Comparison of ENCODE assay signal across 12 cellular contexts in genomic region chr1:42737257-42737656, GRCh38. TPM values are rescaled to one million over a fixed set of nuclear protein-coding genes. Genes with fewer than 3 reads are reported as not detected.
A peak's percentile ranks its signal among the peaks of the same experiment; 100 is the strongest.
DNase-seq lines count a peak whose midpoint lies in the region; ATAC-seq and TF ChIP-seq lines count a peak whose summit lies in the region.
"Had no signal": no experiment of that assay in that cellular context is flagged by ENCODE, and none has a peak within 500 bp of the region (broad histone marks: within the 10 kb centered on the region; RNA-seq: fewer than 3 reads in every experiment).

No MANE protein-coding gene starts in this region.

- no TSS peak for BruUV-seq in OCI-LY7 (replicated peaks; lab: Mats Ljungman, UMichigan)

- peak overlapping the region; percentile 41; the same call in 1 of the 2 replicates for H3K4me2 ChIP-seq in OCI-LY7 (ENCODE audit: low read length)
- H3K4me2 ChIP-seq: hepatocyte had no signal

- no peak for TF ChIP-seq POLR2A in gastroesophageal sphincter (IDR thresholded peaks at IDR 0.05)

- no peaks in the 10 kb centered on the region for H3K9me3 ChIP-seq in right atrium auricular region
- no peaks in the 10 kb centered on the region for H3K9me3 ChIP-seq in OCI-LY7 (ENCODE audit: low read length)
- H3K9me3 ChIP-seq in gastroesophageal sphincter, result no peaks in the 10 kb centered on the region
- no peaks in the 10 kb centered on the region for H3K9me3 ChIP-seq in upper lobe of right lung
- H3K9me3 ChIP-seq: sigmoid colon, thoracic aorta had no signal

- CTCF ChIA-PET in OCI-LY7 (lab: Charles Lee; ENCODE audit: unreplicated experiment), result no interaction called here

- H3K36me3 ChIP-seq in right atrium auricular region (no peaks in the 10 kb centered on the region), OCI-LY7 (ENCODE audit: insufficient read depth, low read length) (no peaks in the 10 kb centered on the region), gastroesophageal sphincter (no peaks in the 10 kb centered on the region), upper lobe of right lung (no peaks in the 10 kb centered on the region)
- H3K36me3 ChIP-seq: sigmoid colon, thoracic aorta had no signal

- H3K9me2 ChIP-seq in OCI-LY7 (ENCODE audit: insufficient read depth, low read length), result no peaks in the 10 kb centered on the region

- H3K9me3 Mint-ChIP-seq in activated T-cell treated with anti-CD3 and anti-CD28 coated beads, Interleukin-2, amount 50 U/mL, for 4 hours, result no peaks in the 10 kb centered on the region

- H3K4me3 ChIP-seq in right atrium auricular region, result no peak overlapping the region
- H3K4me3 ChIP-seq in OCI-LY7 (ENCODE audit: low read depth, low read length, poor library complexity, severe bottlenecking), result no peak overlapping the region
- no peak overlapping the region for H3K4me3 ChIP-seq in gastroesophageal sphincter
- H3K4me3 ChIP-seq in upper lobe of right lung, result no peak overlapping the region
- H3K4me3 ChIP-seq: hepatocyte, sigmoid colon, thoracic aorta had no signal

- H3K27ac ChIP-seq in right atrium auricular region (no peak overlapping the region), OCI-LY7 (ENCODE audit: low read depth, low read length, poor library complexity, severe bottlenecking) (peak overlapping the region; percentile 12), gastroesophageal sphincter (no peak overlapping the region), upper lobe of right lung (no peak overlapping the region)
- H3K27ac ChIP-seq: hepatocyte, sigmoid colon, thoracic aorta had no signal

- H4K20me1 ChIP-seq in OCI-LY7 (ENCODE audit: insufficient read depth, low read length), result no peaks in the 10 kb centered on the region

- WGBS in gastroesophageal sphincter (ENCODE audit: low coverage in 1 of 2), 2 donors, result 62 to 83% methylated on average over 2 to 3 of the region's 5 CpGs

- POLR2A ChIA-PET in OCI-LY7 (lab: Charles Lee), result no interaction called here

- H3K36me3 Mint-ChIP-seq in activated T-cell treated with anti-CD3 and anti-CD28 coated beads, Interleukin-2, amount 50 U/mL, for 4 hours (ENCODE audit: insufficient read depth), result no peaks in the 10 kb centered on the region

- TF ChIP-seq CTCF in right atrium auricular region (IDR thresholded peaks at IDR 0.05) (no peak), OCI-LY7 (conservative IDR thresholded peaks at IDR 0.05; ENCODE audit: low read length) (peak; percentile 39; the same call in 1 of the 2 replicates), gastroesophageal sphincter (IDR thresholded peaks at IDR 0.05) (no peak), upper lobe of right lung (IDR thresholded peaks at IDR 0.05) (peak; percentile 15), omental fat pad (IDR thresholded peaks at IDR 0.05) (no peak)

- TF ChIP-seq EP300 in gastroesophageal sphincter (IDR thresholded peaks at IDR 0.05), result no peak

- ATAC-seq in Right ventricle myocardium inferior (peak; percentile 37), gastroesophageal sphincter (peak; percentile 12), upper lobe of right lung (peak; percentile 43), omental fat pad (ENCODE audit: low FRiP score) (no peak)
- ATAC-seq in activated T-cell treated with anti-CD3 and anti-CD28 coated beads, Interleukin-2, amount 50 U/mL, for 4 hours, result no peak

- H3K27me3 ChIP-seq in right atrium auricular region (no peaks in the 10 kb centered on the region), gastroesophageal sphincter (peaks cover 7% of the 10 kb centered on the region), upper lobe of right lung (no peaks in the 10 kb centered on the region)
- H3K27me3 ChIP-seq: hepatocyte, sigmoid colon had no signal

- no peaks in the 10 kb centered on the region for H3K4me1 ChIP-seq in right atrium auricular region
- peaks cover 11% of the 10 kb centered on the region for H3K4me1 ChIP-seq in OCI-LY7 (ENCODE audit: insufficient read depth, low read length, poor library complexity, severe bottlenecking)
- H3K4me1 ChIP-seq in gastroesophageal sphincter, result no peaks in the 10 kb centered on the region
- H3K4me1 ChIP-seq in upper lobe of right lung, result no peaks in the 10 kb centered on the region
- H3K4me1 ChIP-seq: sigmoid colon had no signal

- H3K4me3 Mint-ChIP-seq in activated T-cell treated with anti-CD3 and anti-CD28 coated beads, Interleukin-2, amount 50 U/mL, for 4 hours, result no peak overlapping the region

- intact Hi-C loops in Right ventricle myocardium inferior (cut with DNase I) (no loop called here), OCI-LY7 (cut with micrococcal nuclease; ENCODE audit: unreplicated experiment) (no loop called here), upper lobe of right lung (cut with DNase I) (no loop called here)

- H3K27me3 Mint-ChIP-seq in activated T-cell treated with anti-CD3 and anti-CD28 coated beads, Interleukin-2, amount 50 U/mL, for 4 hours (ENCODE audit: low read depth), result no peaks in the 10 kb centered on the region

- no peaks in the 10 kb centered on the region for H3K79me2 ChIP-seq in OCI-LY7 (ENCODE audit: insufficient read depth, low read depth, low read length)
- H3K79me2 ChIP-seq: hepatocyte had no signal

- DNase-seq in Right ventricle myocardium inferior (ENCODE audit: missing footprints), result no peak
- no peak for DNase-seq in right atrium auricular region (ENCODE audit: low spot score)
- DNase-seq in OCI-LY7 (ENCODE audit: low spot score), result peak; percentile 58
- DNase-seq in upper lobe of right lung, result no peak
- no peak for DNase-seq in activated T-cell treated with anti-CD3 and anti-CD28 coated beads, Interleukin-2, amount 50 U/mL, for 4 hours
- no peak for DNase-seq in SW 1271 (lab: John Stamatoyannopoulos, UW)
- no peak for DNase-seq in omental fat pad (ENCODE audit: low spot score)
- DNase-seq: sigmoid colon had no signal

- peaks cover 5% of the 10 kb centered on the region for H3K4me1 Mint-ChIP-seq in activated T-cell treated with anti-CD3 and anti-CD28 coated beads, Interleukin-2, amount 50 U/mL, for 4 hours (ENCODE audit: low read depth)

- peak overlapping the region; percentile 75 for H2AFZ ChIP-seq in OCI-LY7 (ENCODE audit: low read length)
- H2AFZ ChIP-seq: hepatocyte had no signal

RNA-seq across cellular contexts. Expression of gene CLDN19, which starts 2.8 kb away (rescaled TPM):
- total RNA-seq in Right ventricle myocardium inferior (not detected), right atrium auricular region (under 1 TPM in 1 of 2 donors, not detected in 1; 0.28 TPM), OCI-LY7 (2022) (not detected in 2 replicates), gastroesophageal sphincter (1 to 10 TPM in 1 of 4 donors, not detected in 3; 1.5 TPM), upper lobe of right lung (not detected), omental fat pad (not detected)
- not detected in 2 replicates for total RNA-seq in OCI-LY7 (2014; rRNA removed; shearing (Covaris generic))
- total RNA-seq in activated T-cell treated with anti-CD3 and anti-CD28 coated beads, Interleukin-2, amount 50 U/mL, for 4 hours, result not detected
- total RNA-seq: sigmoid colon; T-helper 1 cell treated with Interleukin-12 subunit alpha and Interleukin-12 subunit beta and Interleukin-4 antibody, amounts not matched to agents 30 ng/mL and 1 ng/mL, for 36 hours had no signal

RNA-seq across cellular contexts. Expression of gene P3H1, which starts 29.6 kb away (rescaled TPM):
- total RNA-seq in Right ventricle myocardium inferior, result 9.3 TPM
- 10 to 100 TPM; 11.3 to 15.6 TPM for total RNA-seq in right atrium auricular region
- 39.0 and 43.8 TPM in 2 replicates for total RNA-seq in OCI-LY7 (2014; rRNA removed; shearing (Covaris generic))
- total RNA-seq in OCI-LY7 (2022), result 44.1 and 45.7 TPM in 2 replicates
- 10 to 100 TPM; 21.7 to 27.4 (median 23.0) TPM for total RNA-seq in gastroesophageal sphincter
- total RNA-seq in upper lobe of right lung, result 22.3 TPM
- total RNA-seq in activated T-cell treated with anti-CD3 and anti-CD28 coated beads, Interleukin-2, amount 50 U/mL, for 4 hours, result 10 to 100 TPM; 40.4 to 44.7 (median 41.6) TPM
- total RNA-seq in omental fat pad, result 10 to 100 TPM; 20.4 to 44.1 (median 29.4) TPM

RNA-seq across cellular contexts. Expression of gene C1orf50, which starts 29.8 kb away (rescaled TPM):
- total RNA-seq in Right ventricle myocardium inferior, result 8.7 TPM
- total RNA-seq in right atrium auricular region, result 1 to 10 TPM; 3.0 to 3.6 TPM
- total RNA-seq in OCI-LY7 (2014; rRNA removed; shearing (Covaris generic)), result 2.0 and 3.2 TPM in 2 replicates
- 9.7 and 9.9 TPM in 2 replicates for total RNA-seq in OCI-LY7 (2022)
- total RNA-seq in gastroesophageal sphincter, result 1 to 10 TPM; 4.0 to 8.8 (median 8.0) TPM
- 6.1 TPM for total RNA-seq in upper lobe of right lung
- 1 to 10 TPM; 4.5 to 7.9 (median 5.0) TPM for total RNA-seq in activated T-cell treated with anti-CD3 and anti-CD28 coated beads, Interleukin-2, amount 50 U/mL, for 4 hours
- 1 to 10 TPM; 2.4 to 4.3 (median 3.1) TPM for total RNA-seq in omental fat pad

RNA-seq across cellular contexts. Expression of gene TMEM269, which starts 47.5 kb away (rescaled TPM):
- total RNA-seq in Right ventricle myocardium inferior (not detected), right atrium auricular region (not detected), OCI-LY7 (2022) (0.46 and 0.81 TPM in 2 replicates), gastroesophageal sphincter (under 1 TPM in 1 of 4 donors, not detected in 3; 0.12 TPM), upper lobe of right lung (not detected), omental fat pad (under 1 TPM in 1 of 4 donors, not detected in 3; 0.46 TPM)
- 0.08 and 0.16 TPM in 2 replicates for total RNA-seq in OCI-LY7 (2014; rRNA removed; shearing (Covaris generic))
- under 1 TPM in 2 of 3 donors, not detected in 1; 0.10 to 0.24 TPM for total RNA-seq in activated T-cell treated with anti-CD3 and anti-CD28 coated beads, Interleukin-2, amount 50 U/mL, for 4 hours
- total RNA-seq: sigmoid colon had no signal

RNA-seq across cellular contexts. Expression of gene YBX1, which starts 55.0 kb away (rescaled TPM):
- 856 TPM for total RNA-seq in Right ventricle myocardium inferior
- total RNA-seq in right atrium auricular region, result 100 to 1,000 TPM; 801 to 826 TPM
- 750 and 887 TPM in 2 replicates for total RNA-seq in OCI-LY7 (2014; rRNA removed; shearing (Covaris generic))
- total RNA-seq in OCI-LY7 (2022), result 956 and 965 TPM in 2 replicates
- 100 to 1,000 TPM; 625 to 985 (median 777) TPM for total RNA-seq in gastroesophageal sphincter
- total RNA-seq in upper lobe of right lung, result 478 TPM
- total RNA-seq in activated T-cell treated with anti-CD3 and anti-CD28 coated beads, Interleukin-2, amount 50 U/mL, for 4 hours, result 1,000 to 10,000 TPM; 1,281 to 1,520 (median 1,366) TPM
- 100 to 1,000 TPM; 509 to 860 (median 681) TPM for total RNA-seq in omental fat pad

Comparison
In these comparisons a context has a peak if more than half of its experiments do, and no peak if none do; other contexts are left out.
1. ATAC-seq: peak in Right ventricle myocardium inferior (single experiment), gastroesophageal sphincter (single experiment) and upper lobe of right lung (single experiment); none in activated T-cell treated with anti-CD3 and anti-CD28 coated beads, Interleukin-2, amount 50 U/mL, for 4 hours (0 of 2) and omental fat pad (single experiment).
2. CTCF ChIP-seq: peak in OCI-LY7 (single experiment) and upper lobe of right lung (single experiment); none in right atrium auricular region (0 of 2), gastroesophageal sphincter (0 of 4) and omental fat pad (0 of 3).